Comparison of ENCODE assay signal across 1 cellular context in genomic region chr19:893775-894090, GRCh38.
A peak's percentile ranks its signal among the peaks of the same experiment; 100 is the strongest.
TF ChIP-seq lines count a peak whose summit lies in the region.

No MANE protein-coding gene starts in this region.

TF ChIP-seq in K562, 482 proteins besides CTCF, POLR2A, EP300 and RAD21:
- TF ChIP-seq ZNF224 (CRISPR knock-in tag; IDR thresholded peaks at IDR 0.05): no peak
- peak; percentile 4; the same call in 1 of the 2 replicates for TF ChIP-seq ZBTB33 (CRISPR knock-in tag; IDR thresholded peaks at IDR 0.05)
